28 cellular contexts compared by ENCODE assay signal in the genomic region with DNA sequence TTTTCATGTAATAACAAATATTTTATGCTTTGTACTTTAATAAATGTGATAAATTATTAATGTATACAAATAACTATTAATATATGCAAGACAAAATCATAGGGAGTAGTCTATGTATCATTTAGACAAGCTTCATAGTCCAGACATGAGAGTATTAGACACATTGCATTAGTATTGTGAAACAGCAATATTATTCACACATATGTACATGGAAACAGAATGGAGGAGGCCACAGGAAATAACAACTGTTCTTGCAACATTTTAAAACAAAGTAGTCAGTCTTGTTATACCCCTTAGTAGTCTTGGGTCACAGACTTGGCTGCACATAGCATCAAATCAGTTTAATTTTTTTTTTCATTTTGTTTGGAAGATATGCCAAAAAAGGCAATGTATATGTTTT. TPM values are rescaled to one million over a fixed set of nuclear protein-coding genes. Genes with fewer than 3 reads are reported as not detected.
"Had no signal": no experiment of that assay in that cellular context is flagged by ENCODE, and none has a peak within 500 bp of the region (broad histone marks: within the 10 kb centered on the region; RNA-seq: fewer than 3 reads in every experiment).

No MANE protein-coding gene starts in this region.

- ATAC-seq: heart right ventricle, mucosa of descending colon, natural killer cell had no signal

- DNase-seq: effector CD4-positive, alpha-beta T cell; esophagus squamous epithelium; foreskin melanocyte; heart right ventricle; hypothalamus; kidney glomerular epithelial cell; mucosa of descending colon; natural killer cell; posterior cingulate gyrus; sigmoid colon; stimulated activated CD4-positive, alpha-beta T cell treated with anti-CD3 and anti-CD28 coated beads, Interleukin-2, amount 100 ng/mL, for 24 hours; stimulated activated CD4-positive, alpha-beta T cell treated with anti-CD3 and anti-CD28 coated beads, Interleukin-4, amount 100 ng/mL, for 4 hours; stimulated activated naive CD4-positive, alpha-beta T cell; stomach; substantia nigra; transverse colon had no signal

- H3K27ac ChIP-seq: coronary artery, esophagus squamous epithelium, heart right ventricle, sigmoid colon, skin epidermis, stomach, thoracic aorta, transverse colon had no signal

- H3K4me1 ChIP-seq: esophagus squamous epithelium, heart right ventricle, sigmoid colon, stomach, transverse colon had no signal

- H3K27me3 ChIP-seq: esophagus squamous epithelium, heart right ventricle, sigmoid colon, stomach, transverse colon had no signal

- H3K9me3 ChIP-seq: esophagus squamous epithelium, heart right ventricle, mucosa of descending colon, sigmoid colon, stomach, thoracic aorta, transverse colon had no signal

- H3K36me3 ChIP-seq: esophagus squamous epithelium, heart right ventricle, sigmoid colon, stomach, thoracic aorta, transverse colon had no signal

- H3K4me3 ChIP-seq: coronary artery, esophagus squamous epithelium, heart right ventricle, mucosa of descending colon, sigmoid colon, skin epidermis, stomach, thoracic aorta, transverse colon had no signal

RNA-seq across cellular contexts. Expression of gene DSC1, which starts 15.8 kb away (rescaled TPM):
- total RNA-seq: chondrocyte, dermis microvascular lymphatic vessel endothelial cell, glomerular endothelial cell, liver, mesenteric fat pad, neural crest cell, osteocyte, pulmonary artery endothelial cell, sigmoid colon, stomach, transverse colon, ureter had no signal
- polyA plus RNA-seq: liver had no signal
